ENCODE assay signal across 25 cellular contexts in the genomic region with DNA sequence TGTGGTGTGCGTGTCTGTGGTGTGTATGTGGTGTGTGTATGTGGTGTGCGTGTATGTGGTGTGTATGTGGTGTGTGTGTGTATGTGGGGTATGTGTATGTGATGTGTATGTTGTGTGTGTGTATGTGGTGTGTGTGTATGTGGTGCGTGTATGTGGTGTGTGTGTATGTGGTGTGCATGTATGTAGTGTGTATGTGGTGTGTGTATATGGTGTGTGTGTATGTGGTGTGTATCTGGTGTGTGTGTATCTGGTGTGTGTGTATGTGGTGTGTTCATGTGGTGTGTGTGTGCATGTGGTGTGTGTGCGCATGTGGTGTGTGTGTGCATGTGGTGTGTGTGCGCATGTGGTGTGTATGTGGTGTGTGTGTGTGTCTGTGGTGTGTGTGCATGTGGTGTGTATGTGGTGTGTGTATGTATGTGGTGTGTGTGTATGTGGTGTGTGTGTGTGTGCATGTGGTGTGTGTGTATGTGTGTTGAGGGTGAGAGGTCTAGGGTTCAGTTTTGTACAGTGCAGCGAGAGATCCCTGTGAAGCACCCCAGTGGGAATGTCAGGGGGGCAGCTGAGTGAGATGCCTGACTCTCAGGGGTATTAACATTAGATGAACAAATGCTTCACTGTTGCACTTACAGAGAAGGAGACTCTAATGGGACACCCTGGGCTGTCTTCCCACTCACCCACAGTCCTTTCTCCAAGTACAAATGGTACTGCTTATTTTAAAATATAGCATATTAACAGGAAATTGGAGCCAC.
DNase-seq lines count a peak whose midpoint lies in the region; ATAC-seq, FAIRE-seq and TF ChIP-seq lines count a peak whose summit lies in the region.
"Had no signal": no experiment of that assay in that cellular context is flagged by ENCODE, and none has a peak within 500 bp of the region (broad histone marks: within the 10 kb centered on the region; RNA-seq: fewer than 3 reads in every experiment).

No MANE protein-coding gene starts in this region.

- no peak overlapping the region for H3K27ac Mint-ChIP-seq in activated CD8-positive, alpha-beta T cell treated with anti-CD3 and anti-CD28 coated beads, Interleukin-2, amount 10 ng/mL, durations not matched to agents 7 days and 5 days
- no peak overlapping the region for H3K27ac Mint-ChIP-seq in activated CD8-positive, alpha-beta T cell treated with anti-CD3 and anti-CD28 coated beads for 36 hours
- H3K27ac Mint-ChIP-seq in stimulated activated effector memory CD8-positive, alpha-beta T cell treated with anti-CD3 and anti-CD28 coated beads, Interleukin-12 subunit alpha, Interleukin-12 subunit beta, amount 100 ng/mL, for 72 hours, result no peak overlapping the region
- H3K27ac Mint-ChIP-seq in activated T-helper 2 cell treated with anti-CD3 and anti-CD28 coated beads, Interferon-gamma antibody, Interleukin-2, Interleukin-4, amounts not matched to agents 10 μg/mL and 5 μg/mL and 100 μg/mL, durations not matched to agents 14 hours and 24 hours and 36 hours, result no peak overlapping the region
- H3K27ac Mint-ChIP-seq: activated B cell treated with CpG ODN at 0.5 μM for 24 hours had no signal

- in situ Hi-C loops in K562 (cut with MboI), result no loop called here

- H3K9me1 ChIP-seq in K562 (ENCODE audit: control insufficient read depth, insufficient read depth, low read length), result no peaks in the 10 kb centered on the region

- no peak overlapping the region for H3K4me3 Mint-ChIP-seq in activated CD8-positive, alpha-beta T cell treated with anti-CD3 and anti-CD28 coated beads, Interleukin-2, amount 10 ng/mL, durations not matched to agents 7 days and 5 days
- H3K4me3 Mint-ChIP-seq in activated CD8-positive, alpha-beta T cell treated with anti-CD3 and anti-CD28 coated beads for 36 hours, result no peak overlapping the region
- H3K4me3 Mint-ChIP-seq in stimulated activated effector memory CD8-positive, alpha-beta T cell treated with anti-CD3 and anti-CD28 coated beads, Interleukin-12 subunit alpha, Interleukin-12 subunit beta, amount 100 ng/mL, for 72 hours, result no peak overlapping the region
- H3K4me3 Mint-ChIP-seq in activated T-helper 2 cell treated with anti-CD3 and anti-CD28 coated beads, Interferon-gamma antibody, Interleukin-2, Interleukin-4, amounts not matched to agents 10 μg/mL and 5 μg/mL and 100 μg/mL, durations not matched to agents 14 hours and 24 hours and 36 hours (ENCODE audit: low read depth), result no peak overlapping the region
- H3K4me3 Mint-ChIP-seq: activated B cell treated with CpG ODN at 0.5 μM for 24 hours; naive thymus-derived CD4-positive, alpha-beta T cell had no signal

- H3K36me3 ChIP-seq in K562 (ENCODE audit: control insufficient read depth, insufficient read depth, low read length), result no peaks in the 10 kb centered on the region
- H3K36me3 ChIP-seq: sigmoid colon, uterus had no signal

- no peaks in the 10 kb centered on the region for H3K9me3 ChIP-seq in K562 (replicated peaks; ENCODE audit: control insufficient read depth, insufficient read depth, low read depth, low read length)
- H3K9me3 ChIP-seq: sigmoid colon, uterus had no signal

- H3K4me3 ChIP-seq in K562, result no peak overlapping the region
- H3K4me3 ChIP-seq: sigmoid colon, uterus had no signal

- H3K27me3 ChIP-seq in K562 (ENCODE audit: control insufficient read depth in 2 of 2, insufficient read depth in 2 of 2, low read length in 2 of 2), result no peaks in the 10 kb centered on the region
- H3K27me3 ChIP-seq: sigmoid colon, uterus had no signal

- H3K36me3 Mint-ChIP-seq in activated CD8-positive, alpha-beta T cell treated with anti-CD3 and anti-CD28 coated beads, Interleukin-2, amount 10 ng/mL, durations not matched to agents 7 days and 5 days (ENCODE audit: low read depth), result no peaks in the 10 kb centered on the region
- no peaks in the 10 kb centered on the region for H3K36me3 Mint-ChIP-seq in activated CD8-positive, alpha-beta T cell treated with anti-CD3 and anti-CD28 coated beads for 36 hours (ENCODE audit: low read depth)
- no peaks in the 10 kb centered on the region for H3K36me3 Mint-ChIP-seq in stimulated activated effector memory CD8-positive, alpha-beta T cell treated with anti-CD3 and anti-CD28 coated beads, Interleukin-12 subunit alpha, Interleukin-12 subunit beta, amount 100 ng/mL, for 72 hours
- H3K36me3 Mint-ChIP-seq in activated T-helper 2 cell treated with anti-CD3 and anti-CD28 coated beads, Interferon-gamma antibody, Interleukin-2, Interleukin-4, amounts not matched to agents 10 μg/mL and 5 μg/mL and 100 μg/mL, durations not matched to agents 14 hours and 24 hours and 36 hours (ENCODE audit: low read depth), result no peaks in the 10 kb centered on the region
- H3K36me3 Mint-ChIP-seq: naive thymus-derived CD4-positive, alpha-beta T cell had no signal

- no peaks in the 10 kb centered on the region for H3K79me2 ChIP-seq in K562 (ENCODE audit: control insufficient read depth, insufficient read depth, low read length)
- H3K79me2 ChIP-seq: parathyroid adenoma had no signal

- H2AFZ ChIP-seq in K562 (ENCODE audit: low read depth, low read length), result no peak overlapping the region
- H2AFZ ChIP-seq: parathyroid adenoma had no signal

- TF ChIP-seq RAD21 in K562 (CRISPR knock-in tag; conservative IDR thresholded peaks at IDR 0.05 in 1 of 2, IDR thresholded peaks at IDR 0.05 in 1 of 2), result no peak

- no peaks in the 10 kb centered on the region for H3K4me1 Mint-ChIP-seq in activated CD8-positive, alpha-beta T cell treated with anti-CD3 and anti-CD28 coated beads, Interleukin-2, amount 10 ng/mL, durations not matched to agents 7 days and 5 days (ENCODE audit: low read depth)
- peaks cover 12% of the 10 kb centered on the region for H3K4me1 Mint-ChIP-seq in activated CD8-positive, alpha-beta T cell treated with anti-CD3 and anti-CD28 coated beads for 36 hours (ENCODE audit: low read depth)
- peaks cover 24% of the 10 kb centered on the region for H3K4me1 Mint-ChIP-seq in stimulated activated effector memory CD8-positive, alpha-beta T cell treated with anti-CD3 and anti-CD28 coated beads, Interleukin-12 subunit alpha, Interleukin-12 subunit beta, amount 100 ng/mL, for 72 hours
- peaks cover 17% of the 10 kb centered on the region for H3K4me1 Mint-ChIP-seq in activated T-helper 2 cell treated with anti-CD3 and anti-CD28 coated beads, Interferon-gamma antibody, Interleukin-2, Interleukin-4, amounts not matched to agents 10 μg/mL and 5 μg/mL and 100 μg/mL, durations not matched to agents 14 hours and 24 hours and 36 hours (ENCODE audit: low read depth)

- H4K20me1 ChIP-seq in K562 (replicated peaks; ENCODE audit: control insufficient read depth, insufficient read depth, low read length), result no peaks in the 10 kb centered on the region

- CTCF ChIA-PET in activated CD8-positive, alpha-beta T cell treated with anti-CD3 and anti-CD28 coated beads, Interleukin-2, amount 10 ng/mL, durations not matched to agents 7 days and 5 days (lab: Charles Lee), result no interaction called here
- CTCF ChIA-PET in activated CD8-positive, alpha-beta T cell treated with anti-CD3 and anti-CD28 coated beads for 36 hours (lab: Charles Lee), result no interaction called here
- CTCF ChIA-PET in K562 (lab: Yijun Ruan, JAX; ENCODE audit: low intra/inter-chr PET ratio), result no interaction called here

- DNase-seq in activated CD8-positive, alpha-beta T cell treated with anti-CD3 and anti-CD28 coated beads, Interleukin-2, amount 10 ng/mL, durations not matched to agents 7 days and 5 days, result peak; percentile 26
- DNase-seq in activated CD8-positive, alpha-beta T cell treated with anti-CD3 and anti-CD28 coated beads for 36 hours, result no peak
- DNase-seq in HTR-8/SVneo (ENCODE audit: insufficient read length, low spot score), result no peak
- no peak for DNase-seq in K562 (ENCODE audit: extremely low read depth in 1 of 4, low spot score in 3 of 4)
- no peak for DNase-seq in stimulated activated effector memory CD8-positive, alpha-beta T cell treated with anti-CD3 and anti-CD28 coated beads, Interleukin-12 subunit alpha, Interleukin-12 subunit beta, amount 100 ng/mL, for 72 hours (ENCODE audit: low spot score in 2 of 2)
- no peak for DNase-seq in activated T-helper 2 cell treated with anti-CD3 and anti-CD28 coated beads, Interferon-gamma antibody, Interleukin-2, Interleukin-4, amounts not matched to agents 10 μg/mL and 5 μg/mL and 100 μg/mL, durations not matched to agents 14 hours and 24 hours and 36 hours (ENCODE audit: low spot score)
- DNase-seq in activated T-cell treated with anti-CD3 and anti-CD28 coated beads, Interleukin-2, amount 50 U/mL, for 48 hours, result no peak
- DNase-seq: activated B cell treated with CpG ODN at 0.5 μM for 24 hours; activated effector memory CD4-positive, alpha-beta T cell treated with Interleukin-2 at 50 U/mL for 16 hours; amniotic stem cell; cerebellar nuclear complex; COR-L47; effector CD4-positive, alpha-beta T cell; GF-D8; head of caudate nucleus; naive thymus-derived CD4-positive, alpha-beta T cell; NCI-H1694 treated with DMSO at 0.1 percent for 48 hours; NCI-H510A; SHP77 treated with DMSO at 0.1 percent for 48 hours; sigmoid colon; stimulated activated CD4-positive, alpha-beta T cell treated with anti-CD3 and anti-CD28 coated beads, Interleukin-1b, Interleukin-23, amount 100 ng/mL, for 48 hours; uterus had no signal

- no peak overlapping the region for H3K4me2 ChIP-seq in K562 (ENCODE audit: insufficient read depth, low read length)

- TF ChIP-seq CTCF in activated CD8-positive, alpha-beta T cell treated with anti-CD3 and anti-CD28 coated beads for 36 hours (IDR thresholded peaks at IDR 0.05), result no peak
- no peak for TF ChIP-seq CTCF in K562 (IDR thresholded peaks at IDR 0.05 in 2 of 3, conservative IDR thresholded peaks at IDR 0.05 in 1 of 3; ENCODE audit: insufficient read depth in 2 of 3, low read depth in 1 of 3, low read length in 3 of 3)

- H3K4me1 ChIP-seq in K562 (replicated peaks in 1 of 2; ENCODE audit: control insufficient read depth in 2 of 2, insufficient read depth in 2 of 2, low read length in 2 of 2), result no peaks in the 10 kb centered on the region
- H3K4me1 ChIP-seq: parathyroid adenoma, uterus had no signal

- POLR2A ChIA-PET in activated CD8-positive, alpha-beta T cell treated with anti-CD3 and anti-CD28 coated beads, Interleukin-2, amount 10 ng/mL, durations not matched to agents 7 days and 5 days (lab: Charles Lee), result no interaction called here
- POLR2A ChIA-PET in activated CD8-positive, alpha-beta T cell treated with anti-CD3 and anti-CD28 coated beads for 36 hours (lab: Charles Lee), result no interaction called here
- POLR2A ChIA-PET in K562 (lab: Yijun Ruan, JAX), result no interaction called here

- H3K9ac ChIP-seq in K562 (ENCODE audit: insufficient read depth in 1 of 2, low read depth in 2 of 2, low read length in 2 of 2), result no peak overlapping the region
- H3K9ac ChIP-seq: parathyroid adenoma had no signal

- FAIRE-seq in HTR-8/SVneo (lab: Jason Lieb, UNC), result peak; percentile 99
- FAIRE-seq in K562 (lab: Jason Lieb, UNC), result peak; percentile 62
- FAIRE-seq: islet of Langerhans had no signal

- no peak for TF ChIP-seq POLR2A in K562 (conservative IDR thresholded peaks at IDR 0.05)

- TF ChIP-seq EP300 in K562 (IDR thresholded peaks at IDR 0.05; ENCODE audit: low read length), result no peak

- BruUV-seq in K562 (replicated peaks; lab: Mats Ljungman, UMichigan), result no TSS peak

- H3K27ac ChIP-seq in K562 (ENCODE audit: extremely low read depth, low read depth, low read length), result no peak overlapping the region
- H3K27ac ChIP-seq: parathyroid adenoma, sigmoid colon, uterus had no signal

- intact Hi-C loops in activated CD8-positive, alpha-beta T cell treated with anti-CD3 and anti-CD28 coated beads for 36 hours (cut with micrococcal nuclease), result no loop called here
- intact Hi-C loops in K562 (cut with micrococcal nuclease), result no loop called here
- intact Hi-C loops in activated T-helper 2 cell treated with anti-CD3 and anti-CD28 coated beads, Interferon-gamma antibody, Interleukin-2, Interleukin-4, amounts not matched to agents 10 μg/mL and 5 μg/mL and 100 μg/mL, durations not matched to agents 14 hours and 24 hours and 36 hours (cut with micrococcal nuclease), result no loop called here

- peak; percentile 62 for ATAC-seq in activated CD8-positive, alpha-beta T cell treated with anti-CD3 and anti-CD28 coated beads, Interleukin-2, amount 10 ng/mL, durations not matched to agents 7 days and 5 days
- no peak for ATAC-seq in activated CD8-positive, alpha-beta T cell treated with anti-CD3 and anti-CD28 coated beads for 36 hours
- ATAC-seq in K562, result no peak
- ATAC-seq in stimulated activated effector memory CD8-positive, alpha-beta T cell treated with anti-CD3 and anti-CD28 coated beads, Interleukin-12 subunit alpha, Interleukin-12 subunit beta, amount 100 ng/mL, for 72 hours, result peak; percentile 2
- ATAC-seq in GM21390 (IDR thresholded peaks at IDR 0.05; ENCODE audit: unreplicated experiment), result no peak

- no peaks in the 10 kb centered on the region for H3K9me3 Mint-ChIP-seq in activated CD8-positive, alpha-beta T cell treated with anti-CD3 and anti-CD28 coated beads, Interleukin-2, amount 10 ng/mL, durations not matched to agents 7 days and 5 days (ENCODE audit: insufficient read depth)
- no peaks in the 10 kb centered on the region for H3K9me3 Mint-ChIP-seq in activated CD8-positive, alpha-beta T cell treated with anti-CD3 and anti-CD28 coated beads for 36 hours
- H3K9me3 Mint-ChIP-seq in stimulated activated effector memory CD8-positive, alpha-beta T cell treated with anti-CD3 and anti-CD28 coated beads, Interleukin-12 subunit alpha, Interleukin-12 subunit beta, amount 100 ng/mL, for 72 hours, result no peaks in the 10 kb centered on the region
- no peaks in the 10 kb centered on the region for H3K9me3 Mint-ChIP-seq in activated T-helper 2 cell treated with anti-CD3 and anti-CD28 coated beads, Interferon-gamma antibody, Interleukin-2, Interleukin-4, amounts not matched to agents 10 μg/mL and 5 μg/mL and 100 μg/mL, durations not matched to agents 14 hours and 24 hours and 36 hours
- H3K9me3 Mint-ChIP-seq: activated B cell treated with CpG ODN at 0.5 μM for 24 hours had no signal

- H3K27me3 Mint-ChIP-seq in activated CD8-positive, alpha-beta T cell treated with anti-CD3 and anti-CD28 coated beads, Interleukin-2, amount 10 ng/mL, durations not matched to agents 7 days and 5 days (ENCODE audit: low read depth), result no peaks in the 10 kb centered on the region
- H3K27me3 Mint-ChIP-seq in activated CD8-positive, alpha-beta T cell treated with anti-CD3 and anti-CD28 coated beads for 36 hours, result no peaks in the 10 kb centered on the region
- peaks cover 2% of the 10 kb centered on the region for H3K27me3 Mint-ChIP-seq in activated T-helper 2 cell treated with anti-CD3 and anti-CD28 coated beads, Interferon-gamma antibody, Interleukin-2, Interleukin-4, amounts not matched to agents 10 μg/mL and 5 μg/mL and 100 μg/mL, durations not matched to agents 14 hours and 24 hours and 36 hours (ENCODE audit: low read depth)
- H3K27me3 Mint-ChIP-seq: activated B cell treated with CpG ODN at 0.5 μM for 24 hours; naive thymus-derived CD4-positive, alpha-beta T cell had no signal

- 4% methylated on average over 3 of the region's 6 CpGs for WGBS in K562 (ENCODE audit: insufficient coverage, low coverage, missing lambda C conversion rate)

Comparison
In these comparisons a context has a peak if more than half of its experiments do, and no peak if none do; other contexts are left out.
1. ATAC-seq: peak in activated CD8-positive, alpha-beta T cell treated with anti-CD3 and anti-CD28 coated beads, Interleukin-2, amount 10 ng/mL, durations not matched to agents 7 days and 5 days (single experiment) and stimulated activated effector memory CD8-positive, alpha-beta T cell treated with anti-CD3 and anti-CD28 coated beads, Interleukin-12 subunit alpha, Interleukin-12 subunit beta, amount 100 ng/mL, for 72 hours (single experiment); none in activated CD8-positive, alpha-beta T cell treated with anti-CD3 and anti-CD28 coated beads for 36 hours (single experiment), K562 (single experiment) and GM21390 (single experiment).